ENCODE assay signal across 9 cellular contexts in the genomic region with DNA sequence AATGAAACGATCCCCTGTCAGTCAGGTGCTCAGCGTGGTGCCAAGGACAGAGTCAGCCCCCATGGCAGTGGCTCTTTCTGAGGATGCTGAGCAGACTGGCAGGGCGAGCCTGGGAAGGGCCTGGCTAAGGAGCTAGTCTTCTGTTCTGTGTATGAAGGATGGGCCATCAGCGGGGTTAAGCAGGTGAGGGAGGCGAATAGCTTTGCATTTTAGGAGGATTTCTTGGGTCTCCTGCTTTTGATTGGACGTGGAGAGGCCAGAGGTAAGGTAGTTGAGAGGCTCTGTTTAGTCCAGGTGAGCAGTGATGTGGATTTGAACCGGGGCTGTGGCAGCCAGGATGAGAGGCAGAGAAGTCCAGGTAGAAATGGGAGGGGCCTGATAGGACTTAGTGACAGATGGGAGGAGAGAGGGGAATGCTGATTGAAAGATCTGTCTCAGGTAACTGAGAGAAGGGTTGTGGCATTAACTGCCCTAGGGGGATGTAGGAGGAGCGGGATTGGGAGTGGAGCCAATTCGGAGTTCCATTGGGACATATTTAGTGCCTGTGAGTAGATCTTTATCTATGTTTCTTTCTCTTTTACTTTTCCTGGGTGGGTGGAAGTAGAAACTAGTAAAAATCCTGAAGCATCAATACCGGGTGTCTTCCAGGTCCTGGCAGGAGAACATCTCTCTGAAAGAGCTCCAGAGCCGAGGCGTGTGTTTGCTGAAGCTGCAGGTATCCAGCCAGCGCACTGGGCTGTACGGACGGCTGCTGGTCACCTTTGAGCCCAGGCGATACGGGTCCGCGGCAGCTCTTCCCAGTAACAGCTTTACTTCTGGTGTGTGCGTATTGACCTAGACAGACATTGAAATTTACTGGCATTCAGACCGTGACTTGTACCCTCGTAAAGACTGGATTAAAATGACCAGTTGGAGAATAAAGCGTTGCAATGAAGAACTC. TPM values are rescaled to one million over a fixed set of nuclear protein-coding genes. Genes with fewer than 3 reads are reported as not detected.
DNase-seq lines count a peak whose midpoint lies in the region; ATAC-seq and TF ChIP-seq lines count a peak whose summit lies in the region.
"Had no signal": no experiment of that assay in that cellular context is flagged by ENCODE, and none has a peak within 500 bp of the region (broad histone marks: within the 10 kb centered on the region; RNA-seq: fewer than 3 reads in every experiment).

No MANE protein-coding gene starts in this region.

- peak overlapping the region; percentile 99 for H3K4me3 Mint-ChIP-seq in Caco-2 (ENCODE audit: unreplicated experiment)
- peak overlapping the region; percentile 99 for H3K4me3 Mint-ChIP-seq in chondrocyte (ENCODE audit: unreplicated experiment)

- H3K27me3 ChIP-seq in Caco-2 (replicated peaks; ENCODE audit: control insufficient read depth, insufficient read depth, low read length) (no peaks in the 10 kb centered on the region), MG63 (no peaks in the 10 kb centered on the region), neuronal stem cell (ENCODE audit: control insufficient read depth in 3 of 3, insufficient read depth in 3 of 3, low read depth in 1 of 3, low read length in 3 of 3) (no peaks in the 10 kb centered on the region), lower lobe of right lung (ENCODE audit: low read depth) (no peaks in the 10 kb centered on the region)

- intact Hi-C loops in Caco-2 (cut with micrococcal nuclease; ENCODE audit: unreplicated experiment) = no loop called here
- intact Hi-C loops in lower lobe of right lung (cut with DNase I) = no loop called here

- H3K4me3 ChIP-seq in Caco-2 (ENCODE audit: low read depth, low read length) = peak overlapping the region; percentile 84
- peak overlapping the region; percentile 76 for H3K4me3 ChIP-seq in MG63
- peak overlapping the region in 1 of 2 donors; percentile 97 for H3K4me3 ChIP-seq in neuronal stem cell (ENCODE audit: low read length in 2 of 2)
- H3K4me3 ChIP-seq in lower lobe of right lung = no peak overlapping the region

- no peak overlapping the region for H3K18ac ChIP-seq in neuronal stem cell (ENCODE audit: low read length)

- CTCF ChIA-PET in Caco-2 (lab: Charles Lee) = no interaction called here

- H3K9ac ChIP-seq in neuronal stem cell (ENCODE audit: low read depth, low read length, poor library complexity) = peak overlapping the region; percentile 22

- no peak overlapping the region for H3K4me2 ChIP-seq in neuronal stem cell (ENCODE audit: insufficient read depth, low read length, poor library complexity, severe bottlenecking)

- peaks cover 13% of the 10 kb centered on the region for H3K79me1 ChIP-seq in neuronal stem cell (ENCODE audit: low read depth, low read length)

- DNase-seq in Caco-2 (no peak), MG63 (no peak), chondrocyte (ENCODE audit: low spot score) (peak; percentile 51), neuronal stem cell (ENCODE audit: low spot score) (no peak), lower lobe of right lung (no peak), GM03348 (ENCODE audit: low spot score) (no peak)
- DNase-seq in stimulated activated CD4-positive, alpha-beta T cell treated with anti-CD3 and anti-CD28 coated beads, Interleukin-1b, Interleukin-23, amount 100 ng/mL, for 48 hours = no peak
- DNase-seq: NCI-H446 treated with DMSO at 0.1 percent for 48 hours had no signal

- WGBS in neuronal stem cell (ENCODE audit: extremely low coverage in 2 of 2, insufficient read length in 2 of 2, insufficient replicate concordance in 1 of 2), 2 donors = no CpG with 5 or more reads among the region's 23 CpGs

- H3K9me3 Mint-ChIP-seq in Caco-2 (ENCODE audit: unreplicated experiment) (no peaks in the 10 kb centered on the region), chondrocyte (ENCODE audit: low read depth) (no peaks in the 10 kb centered on the region)

- peaks cover 30% of the 10 kb centered on the region for H3K4me1 Mint-ChIP-seq in Caco-2 (ENCODE audit: low read depth, unreplicated experiment)
- H3K4me1 Mint-ChIP-seq in chondrocyte (ENCODE audit: low read depth) = peaks cover 36% of the 10 kb centered on the region

- no peak overlapping the region for H2AFZ ChIP-seq in neuronal stem cell (ENCODE audit: low read length)

- H2BK12ac ChIP-seq in neuronal stem cell (ENCODE audit: low read length) = no peak overlapping the region

- no peak overlapping the region for H3K4ac ChIP-seq in neuronal stem cell (ENCODE audit: low read length)

- no peaks in the 10 kb centered on the region for H3K27me3 Mint-ChIP-seq in Caco-2 (ENCODE audit: insufficient read depth, unreplicated experiment)
- no peaks in the 10 kb centered on the region for H3K27me3 Mint-ChIP-seq in chondrocyte (ENCODE audit: low read depth)

- peaks cover 5% of the 10 kb centered on the region; the same call in 1 of the 2 replicates for H3K36me3 ChIP-seq in Caco-2 (ENCODE audit: control insufficient read depth, insufficient read depth, low read length)
- peaks cover 25% of the 10 kb centered on the region for H3K36me3 ChIP-seq in MG63
- peaks cover 17 to 44% of the 10 kb centered on the region in 2 donors for H3K36me3 ChIP-seq in neuronal stem cell (replicated peaks in 1 of 2; ENCODE audit: control insufficient read depth in 2 of 2, insufficient read depth in 2 of 2, low read length in 2 of 2)
- H3K36me3 ChIP-seq in lower lobe of right lung = peaks cover 37% of the 10 kb centered on the region

- TSS peak; percentile 39 for BruUV-seq in Caco-2 (replicated peaks; lab: Mats Ljungman, UMichigan)

- H2BK15ac ChIP-seq in neuronal stem cell (ENCODE audit: low read length) = no peak overlapping the region

- no peak overlapping the region for H2BK5ac ChIP-seq in neuronal stem cell (ENCODE audit: low read length)

- H3K14ac ChIP-seq in neuronal stem cell (ENCODE audit: low read length) = no peak overlapping the region

- H4K8ac ChIP-seq in neuronal stem cell (ENCODE audit: low read depth, low read length) = no peak overlapping the region

- H2AK5ac ChIP-seq in neuronal stem cell (ENCODE audit: low read depth, low read length) = no peak overlapping the region

- H3K4me1 ChIP-seq in Caco-2 (peaks cover 20% of the 10 kb centered on the region), neuronal stem cell (ENCODE audit: control insufficient read depth in 2 of 2, insufficient read depth in 1 of 2, low read depth in 1 of 2, low read length in 2 of 2) (peaks cover 4 to 7% of the 10 kb centered on the region in 2 donors), lower lobe of right lung (peaks cover 25% of the 10 kb centered on the region)

- H3K23ac ChIP-seq in neuronal stem cell (ENCODE audit: low read depth, low read length, poor library complexity) = no peak overlapping the region

- H3K27ac ChIP-seq in neuronal stem cell (replicated peaks; ENCODE audit: low read length) = no peak overlapping the region
- no peak overlapping the region for H3K27ac ChIP-seq in lower lobe of right lung

- H3K36me3 Mint-ChIP-seq in Caco-2 (ENCODE audit: insufficient read depth, unreplicated experiment) (peaks cover 49% of the 10 kb centered on the region), chondrocyte (ENCODE audit: low read depth) (peaks cover 15% of the 10 kb centered on the region)

- no peak for ATAC-seq in lower lobe of right lung
- no peak for ATAC-seq in esophagus mucosa

- POLR2A ChIA-PET in Caco-2 (lab: Charles Lee) = no interaction called here

- no peak overlapping the region for H4K91ac ChIP-seq in neuronal stem cell (ENCODE audit: low read depth, low read length, poor library complexity)

- no peak for TF ChIP-seq CTCF in Caco-2 (IDR thresholded peaks at IDR 0.05; ENCODE audit: insufficient read depth in 1 of 2, low read depth in 1 of 2, low read length in 1 of 2, severe bottlenecking in 1 of 2, unreplicated experiment in 1 of 2)
- no peak for TF ChIP-seq CTCF in chondrocyte (IDR thresholded peaks at IDR 0.05)
- TF ChIP-seq CTCF in lower lobe of right lung (IDR thresholded peaks at IDR 0.05) = no peak

- H3K27ac Mint-ChIP-seq in Caco-2 (ENCODE audit: unreplicated experiment) (no peak overlapping the region), chondrocyte (ENCODE audit: unreplicated experiment) (no peak overlapping the region)

- no peak overlapping the region for H2BK120ac ChIP-seq in neuronal stem cell (ENCODE audit: low read depth, low read length)

- H3K9me3 ChIP-seq in Caco-2 = no peaks in the 10 kb centered on the region
- no peaks in the 10 kb centered on the region for H3K9me3 ChIP-seq in MG63
- H3K9me3 ChIP-seq in neuronal stem cell (replicated peaks in 1 of 2; ENCODE audit: control insufficient read depth in 2 of 2, insufficient read depth in 1 of 2, low read depth in 1 of 2, low read length in 2 of 2) = no peaks in the 10 kb centered on the region
- H3K9me3 ChIP-seq in lower lobe of right lung = no peaks in the 10 kb centered on the region

RNA-seq across cellular contexts. Expression of a gene that starts 2.0 kb away (rescaled TPM):
- 49.1 and 55.5 TPM in 2 replicates for total RNA-seq in Caco-2 (2022)
- total RNA-seq in MG63 (2014; rRNA removed; shearing (Covaris generic); ENCODE audit: low replicate concordance) = 7.8 and 15.6 TPM in 2 replicates
- 17.4 to 21.4 TPM (median 18.1 TPM) in 3 replicates for total RNA-seq in chondrocyte
- polyA plus RNA-seq in neuronal stem cell (2013, experiment 1 of 2) = 7.8 TPM
- 7.6 TPM for polyA plus RNA-seq in neuronal stem cell (2013, experiment 2 of 2)
- 18.8 TPM for total RNA-seq in lower lobe of right lung
- 12.6 TPM for total RNA-seq in esophagus mucosa

RNA-seq across cellular contexts. Expression of a gene that starts 2.1 kb away (rescaled TPM):
- total RNA-seq in Caco-2 (2022) (179 and 195 TPM in 2 replicates), chondrocyte (31.5 to 41.4 TPM (median 36.9 TPM) in 3 replicates), lower lobe of right lung (32.9 TPM), esophagus mucosa (62.7 TPM)
- 83.1 and 138 TPM in 2 replicates for total RNA-seq in MG63 (2014; rRNA removed; shearing (Covaris generic); ENCODE audit: low replicate concordance)
- polyA plus RNA-seq in neuronal stem cell (2013, experiment 1 of 2) = 72.9 TPM
- 67.6 TPM for polyA plus RNA-seq in neuronal stem cell (2013, experiment 2 of 2)
